ENCODE assay signal across 1 cellular context in genomic region chr2:216621292-216621691, GRCh38.
TF ChIP-seq lines count a peak whose summit lies in the region.

No MANE protein-coding gene starts in this region.

TF ChIP-seq in GM23338, 12 proteins besides CTCF, POLR2A, EP300 and RAD21 (continued from another document):
- TF ChIP-seq REST (IDR thresholded peaks at IDR 0.05; ENCODE audit: unreplicated experiment) = no peak
- no peak for TF ChIP-seq ZNF331 (CRISPR knock-in tag; IDR thresholded peaks at IDR 0.05; ENCODE audit: low read depth)
